In the genomic region with DNA sequence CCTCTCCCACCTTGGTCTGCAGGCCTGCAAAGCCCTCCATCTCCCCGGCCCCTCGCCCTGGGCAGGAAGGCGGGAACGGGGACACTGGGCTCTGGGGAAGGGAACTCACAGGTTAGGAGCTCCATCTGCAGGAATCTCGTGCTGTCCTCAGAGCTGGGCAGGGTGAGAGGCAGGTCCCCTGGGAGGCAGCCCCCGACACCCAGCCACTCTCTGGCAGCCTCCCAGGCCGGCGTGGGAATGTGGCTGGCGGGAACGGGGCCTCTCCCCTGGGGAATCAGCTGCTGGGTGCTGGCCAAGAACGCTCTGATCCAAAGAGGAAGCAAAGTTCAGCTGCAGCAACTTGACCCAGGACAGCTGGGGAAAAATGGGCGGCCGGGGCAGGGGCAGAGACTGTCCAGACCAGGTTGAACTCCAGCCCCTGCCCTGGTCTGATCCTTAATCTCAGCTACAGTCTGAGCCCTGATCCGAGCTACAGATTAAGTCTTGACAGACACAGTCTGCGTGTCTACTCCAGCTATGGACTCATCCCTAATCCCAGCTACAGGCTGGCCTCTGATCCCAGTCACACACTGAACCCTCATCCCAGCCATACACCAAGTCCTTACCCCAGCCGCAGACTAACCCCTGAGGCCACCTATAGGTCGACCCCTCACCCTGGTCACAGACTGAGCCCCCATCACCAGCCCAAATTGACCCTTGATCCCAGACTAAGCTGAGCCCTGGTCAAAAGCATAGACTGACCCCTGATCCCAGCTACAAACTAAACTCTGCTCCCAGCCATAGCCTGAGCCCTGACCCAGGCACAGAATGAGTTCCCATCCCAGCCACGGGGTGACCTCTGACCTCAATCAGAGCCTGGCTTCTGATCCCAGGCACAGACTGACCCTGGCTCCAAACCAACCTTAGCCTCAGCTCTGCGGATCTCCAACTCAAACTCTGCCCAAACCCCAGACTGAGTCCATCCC, we compare ENCODE assay signal across 9 cellular contexts. TPM values are rescaled to one million over a fixed set of nuclear protein-coding genes. Genes with fewer than 3 reads are reported as not detected.
A peak's percentile ranks its signal among the peaks of the same experiment; 100 is the strongest.
DNase-seq lines count a peak whose midpoint lies in the region; ATAC-seq and TF ChIP-seq lines count a peak whose summit lies in the region.
"Had no signal": no experiment of that assay in that cellular context is flagged by ENCODE, and none has a peak within 500 bp of the region (broad histone marks: within the 10 kb centered on the region; RNA-seq: fewer than 3 reads in every experiment).

No MANE protein-coding gene starts in this region.

- no peak overlapping the region for H2AFZ ChIP-seq in MM.1S (ENCODE audit: low read length)

- H3K27me3 ChIP-seq in MM.1S (replicated peaks; ENCODE audit: insufficient read depth, low read length) = peaks cover 95% of the 10 kb centered on the region

- H3K4me3 ChIP-seq in MM.1S (ENCODE audit: low read length) = no peak overlapping the region

- H3K79me2 ChIP-seq in MM.1S (ENCODE audit: low read length) = no peaks in the 10 kb centered on the region

- no peaks in the 10 kb centered on the region for H3F3A ChIP-seq in MM.1S (ENCODE audit: insufficient read depth, low read length)

- H3K9ac ChIP-seq in MM.1S (ENCODE audit: low read length) = no peak overlapping the region
- H3K9ac ChIP-seq: KMS-11 had no signal

- no peaks in the 10 kb centered on the region for H3K9me3 ChIP-seq in MM.1S (replicated peaks; ENCODE audit: insufficient read depth, low read length)

- no peaks in the 10 kb centered on the region for H3K36me3 ChIP-seq in MM.1S (replicated peaks; ENCODE audit: insufficient read depth, low read length)

- no peak for ATAC-seq in GM19455 (IDR thresholded peaks at IDR 0.05; ENCODE audit: unreplicated experiment)

- peak; percentile 32 for DNase-seq in DMS79 (lab: John Stamatoyannopoulos, UW)
- DNase-seq in NCI-H1105 treated with DMSO at 0.1 percent for 48 hours (lab: John Stamatoyannopoulos, UW) = peak; percentile 38
- DNase-seq in dermis blood vessel endothelial cell = peak; percentile 75
- DNase-seq in mucosa of gallbladder (ENCODE audit: low spot score) = peak; percentile 75
- DNase-seq in MM.1S = no peak
- DNase-seq in NCI-H510A treated with DMSO at 0.1 percent for 48 hours (lab: John Stamatoyannopoulos, UW) = no peak
- DNase-seq in RPMI8226 = no peak

- H3K4me2 ChIP-seq in MM.1S (ENCODE audit: low read depth, low read length) = no peak overlapping the region
- H3K4me2 ChIP-seq: KMS-11 had no signal

- H4K20me1 ChIP-seq in MM.1S (ENCODE audit: insufficient read depth, low read length) = no peaks in the 10 kb centered on the region

- TF ChIP-seq CTCF in MM.1S (IDR thresholded peaks at IDR 0.05; ENCODE audit: low read length) = no peak

- no peaks in the 10 kb centered on the region for H3K9me2 ChIP-seq in MM.1S (replicated peaks; ENCODE audit: insufficient read depth, low read length)

- H3K27ac ChIP-seq in MM.1S (ENCODE audit: low read length) = no peak overlapping the region
- H3K27ac ChIP-seq: KMS-11 had no signal

- H3K4me1 ChIP-seq in MM.1S (ENCODE audit: low read length) = no peaks in the 10 kb centered on the region

RNA-seq across cellular contexts. Expression of gene EGFL7, which starts 37.3 kb away (rescaled TPM):
- 571 and 768 TPM in 2 replicates for total RNA-seq in dermis blood vessel endothelial cell
- 62.2 TPM for total RNA-seq in mucosa of gallbladder

Comparison
In these comparisons a context has a peak if more than half of its experiments do, and no peak if none do; other contexts are left out.
1. DNase-seq: peak in DMS79 (single experiment), NCI-H1105 treated with DMSO at 0.1 percent for 48 hours (single experiment), dermis blood vessel endothelial cell (single experiment) and mucosa of gallbladder (single experiment); none in MM.1S (single experiment), NCI-H510A treated with DMSO at 0.1 percent for 48 hours (single experiment) and RPMI8226 (single experiment).